Comparison of ENCODE assay signal across 24 cellular contexts in the genomic region with DNA sequence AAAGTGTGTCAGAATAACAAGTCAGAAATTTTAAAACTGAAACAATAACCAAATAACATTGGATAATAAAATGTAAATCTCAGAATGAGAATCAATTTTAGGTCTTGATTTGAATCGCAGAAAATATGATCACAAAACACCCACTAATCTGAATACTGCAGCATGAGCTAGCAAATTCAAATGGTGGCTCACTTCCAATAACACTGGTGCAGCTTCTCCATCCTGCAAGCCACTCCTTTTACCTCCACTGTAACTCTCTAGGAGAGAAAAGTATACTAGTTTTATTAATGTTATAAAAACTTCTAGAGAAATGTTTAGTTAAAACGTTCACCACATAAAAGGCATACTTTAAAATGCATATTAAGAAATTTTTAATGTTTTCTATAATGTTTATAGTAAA. TPM values are rescaled to one million over a fixed set of nuclear protein-coding genes. Genes with fewer than 3 reads are reported as not detected.
DNase-seq lines count a peak whose midpoint lies in the region; ATAC-seq and TF ChIP-seq lines count a peak whose summit lies in the region.
"Had no signal": no experiment of that assay in that cellular context is flagged by ENCODE, and none has a peak within 500 bp of the region (broad histone marks: within the 10 kb centered on the region; RNA-seq: fewer than 3 reads in every experiment).

No MANE protein-coding gene starts in this region.

- H3K36me3 ChIP-seq in right atrium auricular region = peaks cover 16% of the 10 kb centered on the region
- H3K36me3 ChIP-seq in adipocyte (ENCODE audit: control insufficient read depth, insufficient read depth, low read length, severe bottlenecking) = peaks cover 20% of the 10 kb centered on the region
- H3K36me3 ChIP-seq in left ventricle myocardium inferior = peaks cover 19% of the 10 kb centered on the region
- H3K36me3 ChIP-seq in smooth muscle cell (ENCODE audit: low read depth) = peaks cover 6% of the 10 kb centered on the region

- H3K27ac Mint-ChIP-seq in activated CD4-positive, alpha-beta T cell treated with anti-CD3 and anti-CD28 coated beads, Interleukin-2, amount 10 ng/mL, durations not matched to agents 24 days and 14 days = no peak overlapping the region
- H3K27ac Mint-ChIP-seq: activated naive CD8-positive, alpha-beta T cell treated with anti-CD3 and anti-CD28 coated beads, Interleukin-2, amount 50 U/mL, for 24 hours; stimulated activated memory B cell treated with anti-CD40 and anti-IgM and Interleukin-4, amounts not matched to agents 10 μg/mL and 1 μg/mL and 100 μg/mL, for 72 hours had no signal

- no peak for TF ChIP-seq POLR2A in GM18505 (IDR thresholded peaks at IDR 0.05; ENCODE audit: borderline replicate concordance, extremely low read depth, insufficient read depth, insufficient read length)

- WGBS in smooth muscle cell (ENCODE audit: low lambda C conversion rate) = 97% methylated on average over 2 of the region's 2 CpGs

- H3K27me3 ChIP-seq in right atrium auricular region (no peaks in the 10 kb centered on the region), adipocyte (replicated peaks; ENCODE audit: control insufficient read depth, insufficient read depth, low read length) (no peaks in the 10 kb centered on the region), left ventricle myocardium inferior (ENCODE audit: low read depth) (no peaks in the 10 kb centered on the region), smooth muscle cell (ENCODE audit: low read depth) (no peaks in the 10 kb centered on the region)
- H3K27me3 ChIP-seq: BLaER1, spleen had no signal

- H3K27ac ChIP-seq in right atrium auricular region (no peak overlapping the region), left ventricle myocardium inferior (replicated peaks) (peak overlapping the region; percentile 12), smooth muscle cell (ENCODE audit: low read depth) (peak overlapping the region; percentile 36)
- H3K27ac ChIP-seq: A549, BLaER1, spleen had no signal

- H3K4me2 ChIP-seq in smooth muscle cell = no peak overlapping the region
- H3K4me2 ChIP-seq: A549, BLaER1 had no signal

- H3K79me2 ChIP-seq in smooth muscle cell (ENCODE audit: low read depth) = peaks cover 90% of the 10 kb centered on the region

- peaks cover 15% of the 10 kb centered on the region for H3K4me1 Mint-ChIP-seq in activated CD4-positive, alpha-beta T cell treated with anti-CD3 and anti-CD28 coated beads, Interleukin-2, amount 10 ng/mL, durations not matched to agents 24 days and 14 days

- H3K27me3 Mint-ChIP-seq in activated CD4-positive, alpha-beta T cell treated with anti-CD3 and anti-CD28 coated beads, Interleukin-2, amount 10 ng/mL, durations not matched to agents 24 days and 14 days = no peaks in the 10 kb centered on the region
- H3K27me3 Mint-ChIP-seq: activated naive CD8-positive, alpha-beta T cell treated with anti-CD3 and anti-CD28 coated beads, Interleukin-2, amount 50 U/mL, for 24 hours; IgD-negative memory B cell; naive B cell; stimulated activated memory B cell treated with anti-CD40 and anti-IgM and Interleukin-4, amounts not matched to agents 10 μg/mL and 1 μg/mL and 100 μg/mL, for 72 hours had no signal

- no peak for DNase-seq in Right ventricle myocardium inferior (ENCODE audit: missing footprints)
- no peak for DNase-seq in right atrium auricular region (ENCODE audit: low spot score)
- DNase-seq in adipocyte (ENCODE audit: low read depth) = peak; percentile 19
- DNase-seq in left ventricle myocardium inferior = no peak
- no peak for DNase-seq in smooth muscle cell (lab: John Stamatoyannopoulos, UW; ENCODE audit: unreplicated experiment)
- no peak for DNase-seq in activated CD4-positive, alpha-beta T cell treated with anti-CD3 and anti-CD28 coated beads, Interleukin-2, amount 10 ng/mL, durations not matched to agents 24 days and 14 days
- DNase-seq: activated CD8-positive, alpha-beta memory T cell treated with anti-CD3 and anti-CD28 coated beads for 24 hours; activated gamma-delta T cell; activated naive CD8-positive, alpha-beta T cell treated with anti-CD3 and anti-CD28 coated beads, Interleukin-2, amount 50 U/mL, for 24 hours; activated T-cell treated with anti-CD3 and anti-CD28 coated beads, Interleukin-2, amount 50 U/mL, for 1 hour; naive B cell; NCI-H1105 treated with DMSO at 0.1 percent for 48 hours; NCI-H2029; NCI-H2227 treated with DMSO at 0.1 percent for 48 hours; NCI-H774; retina; spleen; stimulated activated CD4-positive, alpha-beta T cell treated with anti-CD3 and anti-CD28 coated beads, Interleukin-4, amount 100 ng/mL, for 1 hour had no signal

- TF ChIP-seq CTCF in right atrium auricular region (IDR thresholded peaks at IDR 0.05) (no peak), left ventricle myocardium inferior (IDR thresholded peaks at IDR 0.05; ENCODE audit: borderline replicate concordance) (no peak), smooth muscle cell (IDR thresholded peaks at IDR 0.05; ENCODE audit: borderline replicate concordance, insufficient read depth, poor library complexity, severe bottlenecking) (no peak)

- H3K4me3 ChIP-seq in right atrium auricular region (no peak overlapping the region), adipocyte (ENCODE audit: low read length) (no peak overlapping the region), left ventricle myocardium inferior (no peak overlapping the region), smooth muscle cell (no peak overlapping the region)
- H3K4me3 ChIP-seq: A549, BLaER1, spleen had no signal

- H3F3A ChIP-seq in smooth muscle cell (ENCODE audit: low read depth) = no peaks in the 10 kb centered on the region

- H3K9me3 ChIP-seq in right atrium auricular region = no peaks in the 10 kb centered on the region
- no peaks in the 10 kb centered on the region for H3K9me3 ChIP-seq in adipocyte (ENCODE audit: control insufficient read depth, low read length)
- no peaks in the 10 kb centered on the region for H3K9me3 ChIP-seq in left ventricle myocardium inferior (replicated peaks)
- no peaks in the 10 kb centered on the region for H3K9me3 ChIP-seq in smooth muscle cell (replicated peaks; ENCODE audit: low read depth)
- H3K9me3 ChIP-seq: A549, spleen had no signal

- intact Hi-C loops in Right ventricle myocardium inferior (cut with DNase I) = no loop called here
- intact Hi-C loops in left ventricle myocardium inferior (cut with micrococcal nuclease) = no loop called here
- intact Hi-C loops in activated CD4-positive, alpha-beta T cell treated with anti-CD3 and anti-CD28 coated beads, Interleukin-2, amount 10 ng/mL, durations not matched to agents 24 days and 14 days (cut with micrococcal nuclease) = no loop called here

- peaks cover 9% of the 10 kb centered on the region for H3K9me3 Mint-ChIP-seq in activated CD4-positive, alpha-beta T cell treated with anti-CD3 and anti-CD28 coated beads, Interleukin-2, amount 10 ng/mL, durations not matched to agents 24 days and 14 days

- H2AFZ ChIP-seq in smooth muscle cell (ENCODE audit: low read depth) = no peak overlapping the region

- H3K4me1 ChIP-seq in right atrium auricular region = peaks cover 0 to 30% of the 10 kb centered on the region in 2 donors
- peaks cover 3% of the 10 kb centered on the region for H3K4me1 ChIP-seq in adipocyte (ENCODE audit: control insufficient read depth, insufficient read depth, low read length)
- H3K4me1 ChIP-seq in left ventricle myocardium inferior = peaks cover 68% of the 10 kb centered on the region
- H3K4me1 ChIP-seq in smooth muscle cell (ENCODE audit: low read depth) = no peaks in the 10 kb centered on the region
- H3K4me1 ChIP-seq: A549 had no signal

- peaks cover 93% of the 10 kb centered on the region for H4K20me1 ChIP-seq in smooth muscle cell (ENCODE audit: low read depth)

- H3K36me3 Mint-ChIP-seq in activated CD4-positive, alpha-beta T cell treated with anti-CD3 and anti-CD28 coated beads, Interleukin-2, amount 10 ng/mL, durations not matched to agents 24 days and 14 days (ENCODE audit: low read depth) = peaks cover 44% of the 10 kb centered on the region

- H3K9ac ChIP-seq in adipocyte (ENCODE audit: low read length) (no peak overlapping the region), smooth muscle cell (ENCODE audit: low read depth) (no peak overlapping the region)
- H3K9ac ChIP-seq: BLaER1 had no signal

- H3K4me3 Mint-ChIP-seq in activated CD4-positive, alpha-beta T cell treated with anti-CD3 and anti-CD28 coated beads, Interleukin-2, amount 10 ng/mL, durations not matched to agents 24 days and 14 days = no peak overlapping the region
- H3K4me3 Mint-ChIP-seq: activated naive CD8-positive, alpha-beta T cell treated with anti-CD3 and anti-CD28 coated beads, Interleukin-2, amount 50 U/mL, for 24 hours; naive B cell; stimulated activated memory B cell treated with anti-CD40 and anti-IgM and Interleukin-4, amounts not matched to agents 10 μg/mL and 1 μg/mL and 100 μg/mL, for 72 hours had no signal

- ATAC-seq in Right ventricle myocardium inferior (peak; percentile 58), GM18505 (IDR thresholded peaks at IDR 0.05; ENCODE audit: unreplicated experiment) (no peak), GM19467 (IDR thresholded peaks at IDR 0.05; ENCODE audit: unreplicated experiment) (no peak)
- ATAC-seq: A549; activated naive CD8-positive, alpha-beta T cell treated with anti-CD3 and anti-CD28 coated beads, Interleukin-2, amount 50 U/mL, for 24 hours; stimulated activated memory B cell treated with anti-CD40 and anti-IgM and Interleukin-4, amounts not matched to agents 10 μg/mL and 1 μg/mL and 100 μg/mL, for 72 hours had no signal

RNA-seq across cellular contexts. Expression of gene UBE3A, which starts 30.4 kb away (rescaled TPM):
- total RNA-seq in Right ventricle myocardium inferior = 104 TPM
- 10 to 100 TPM; 63.3 to 65.3 TPM for total RNA-seq in right atrium auricular region
- total RNA-seq in left ventricle myocardium inferior = 122 TPM
- total RNA-seq in smooth muscle cell = 93.9 and 115 TPM in 2 replicates
- polyA plus RNA-seq in smooth muscle cell = 66.6 and 70.4 TPM in 2 replicates
- total RNA-seq in activated CD4-positive, alpha-beta T cell treated with anti-CD3 and anti-CD28 coated beads, Interleukin-2, amount 10 ng/mL, durations not matched to agents 24 days and 14 days = 110 and 116 TPM in 2 replicates

Comparison
In these comparisons a context has a peak if more than half of its experiments do, and no peak if none do; other contexts are left out.
1. H3K27ac ChIP-seq: peak in left ventricle myocardium inferior (single experiment) and smooth muscle cell (single experiment); none in right atrium auricular region (0 of 2).